ENCODE assay signal across 1 cellular context in the genomic region with DNA sequence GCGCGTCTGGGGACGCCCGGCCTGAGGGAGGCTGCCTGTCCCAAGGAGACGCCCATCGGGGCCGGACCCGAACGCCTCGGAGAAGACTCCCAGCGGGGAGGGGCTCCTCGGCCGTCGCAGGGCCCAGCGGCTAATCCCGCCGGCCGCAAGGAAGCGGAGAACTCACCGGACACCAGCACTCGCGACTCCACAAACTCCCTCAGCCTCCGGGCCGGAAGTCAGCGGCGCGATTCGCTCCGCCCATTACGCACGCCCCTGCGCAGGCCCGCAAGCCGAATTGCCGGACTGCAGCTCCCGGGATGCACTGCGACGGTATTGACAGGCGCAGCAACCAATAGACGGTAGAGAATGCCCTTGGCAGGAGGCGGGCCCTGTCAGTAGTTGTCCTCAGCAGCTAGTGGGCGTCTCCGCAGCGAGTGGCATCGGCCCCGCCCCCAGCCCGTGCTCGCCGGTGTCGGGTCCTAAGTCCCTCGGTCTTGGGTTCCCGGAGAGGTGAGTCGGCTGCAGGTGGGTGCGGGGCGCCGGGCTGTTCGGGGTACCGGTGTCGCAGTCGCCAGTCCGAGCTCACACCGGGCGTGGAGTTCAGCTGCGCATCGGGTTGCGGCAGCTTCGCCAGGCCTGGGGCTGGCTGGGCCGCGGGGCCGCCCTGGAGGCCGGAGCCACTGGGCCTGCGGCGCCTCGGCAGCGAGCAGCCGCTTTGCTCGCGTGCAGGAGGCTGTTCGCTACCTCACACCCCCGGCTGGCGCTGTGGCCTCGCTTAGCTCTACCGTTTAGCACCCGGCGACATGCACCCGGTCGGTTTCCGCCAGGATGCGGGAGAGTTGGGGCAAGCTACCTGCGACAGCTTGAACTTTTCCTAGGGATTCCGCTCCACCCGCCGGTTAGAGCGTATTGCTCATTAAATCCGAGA.
TF ChIP-seq lines count a peak whose summit lies in the region.

TSS of gene ZNF174 (plus strand) at position 437 of the 910 bp plus-strand sequence. CDS start 790 bp downstream, outside the sequence.
TSS of gene ZSCAN32 (minus strand) at position 226 of the 910 bp plus-strand sequence. CDS start 3,447 bp downstream, outside the sequence.

TF ChIP-seq in HepG2, 621 proteins besides CTCF, POLR2A, EP300 and RAD21 (continued from another document and continues in another):
- TF ChIP-seq, protein P1, sequence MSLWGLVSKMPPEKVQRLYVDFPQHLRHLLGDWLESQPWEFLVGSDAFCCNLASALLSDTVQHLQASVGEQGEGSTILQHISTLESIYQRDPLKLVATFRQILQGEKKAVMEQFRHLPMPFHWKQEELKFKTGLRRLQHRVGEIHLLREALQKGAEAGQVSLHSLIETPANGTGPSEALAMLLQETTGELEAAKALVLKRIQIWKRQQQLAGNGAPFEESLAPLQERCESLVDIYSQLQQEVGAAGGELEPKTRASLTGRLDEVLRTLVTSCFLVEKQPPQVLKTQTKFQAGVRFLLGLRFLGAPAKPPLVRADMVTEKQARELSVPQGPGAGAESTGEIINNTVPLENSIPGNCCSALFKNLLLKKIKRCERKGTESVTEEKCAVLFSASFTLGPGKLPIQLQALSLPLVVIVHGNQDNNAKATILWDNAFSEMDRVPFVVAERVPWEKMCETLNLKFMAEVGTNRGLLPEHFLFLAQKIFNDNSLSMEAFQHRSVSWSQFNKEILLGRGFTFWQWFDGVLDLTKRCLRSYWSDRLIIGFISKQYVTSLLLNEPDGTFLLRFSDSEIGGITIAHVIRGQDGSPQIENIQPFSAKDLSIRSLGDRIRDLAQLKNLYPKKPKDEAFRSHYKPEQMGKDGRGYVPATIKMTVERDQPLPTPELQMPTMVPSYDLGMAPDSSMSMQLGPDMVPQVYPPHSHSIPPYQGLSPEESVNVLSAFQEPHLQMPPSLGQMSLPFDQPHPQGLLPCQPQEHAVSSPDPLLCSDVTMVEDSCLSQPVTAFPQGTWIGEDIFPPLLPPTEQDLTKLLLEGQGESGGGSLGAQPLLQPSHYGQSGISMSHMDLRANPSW (CRISPR knock-in tag; IDR thresholded peaks at IDR 0.05; ENCODE audit: borderline replicate concordance), result no peak; the same call in 1 of the 2 replicates
- no peak for TF ChIP-seq USF2 (IDR thresholded peaks at IDR 0.05; ENCODE audit: low read depth, low read length)
- TF ChIP-seq USF2 (CRISPR knock-in tag; IDR thresholded peaks at IDR 0.05; ENCODE audit: borderline replicate concordance), result no peak
- peak; percentile 95 for TF ChIP-seq KMT2A (CRISPR knock-in tag; IDR thresholded peaks at IDR 0.05)
- peak; percentile 87 for TF ChIP-seq RBFOX2 (IDR thresholded peaks at IDR 0.05; ENCODE audit: low read depth, low read length)
- peak; percentile 93 for TF ChIP-seq POGK (CRISPR knock-in tag; conservative IDR thresholded peaks at IDR 0.05)
- no peak for TF ChIP-seq ZSCAN29 (CRISPR knock-in tag; conservative IDR thresholded peaks at IDR 0.05)
- TF ChIP-seq NFE2L1 (CRISPR knock-in tag; IDR thresholded peaks at IDR 0.05; ENCODE audit: borderline replicate concordance), result no peak
- TF ChIP-seq HMGXB3 (CRISPR knock-in tag; IDR thresholded peaks at IDR 0.05; ENCODE audit: borderline replicate concordance), result 0 out of 2 replicates have a peak, but pooled peaks have one; percentile 72
- TF ChIP-seq SP2 (CRISPR knock-in tag; IDR thresholded peaks at IDR 0.05), result peak; percentile 99
- TF ChIP-seq IRF2 (CRISPR knock-in tag; IDR thresholded peaks at IDR 0.05), result peak; percentile 78
- no peak for TF ChIP-seq RBM22 (optimal IDR thresholded peaks at IDR 0.05; ENCODE audit: low read length)
- TF ChIP-seq, protein P2, sequence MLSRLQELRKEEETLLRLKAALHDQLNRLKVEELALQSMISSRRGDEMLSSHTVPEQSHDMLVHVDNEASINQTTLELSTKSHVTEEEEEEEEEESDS (CRISPR knock-in tag; IDR thresholded peaks at IDR 0.05; ENCODE audit: borderline replicate concordance), result 0 out of 2 replicates have a peak, but pooled peaks have one; percentile 89
- TF ChIP-seq ZZZ3 (CRISPR knock-in tag; IDR thresholded peaks at IDR 0.05; ENCODE audit: borderline replicate concordance), result no peak
- TF ChIP-seq PRDM15 (CRISPR knock-in tag; IDR thresholded peaks at IDR 0.05), result no peak
- TF ChIP-seq PCBP1 (IDR thresholded peaks at IDR 0.05; ENCODE audit: borderline replicate concordance, low read depth, low read length), result peak; percentile 89; the same call in 1 of the 2 replicates
- TF ChIP-seq, protein P3, sequence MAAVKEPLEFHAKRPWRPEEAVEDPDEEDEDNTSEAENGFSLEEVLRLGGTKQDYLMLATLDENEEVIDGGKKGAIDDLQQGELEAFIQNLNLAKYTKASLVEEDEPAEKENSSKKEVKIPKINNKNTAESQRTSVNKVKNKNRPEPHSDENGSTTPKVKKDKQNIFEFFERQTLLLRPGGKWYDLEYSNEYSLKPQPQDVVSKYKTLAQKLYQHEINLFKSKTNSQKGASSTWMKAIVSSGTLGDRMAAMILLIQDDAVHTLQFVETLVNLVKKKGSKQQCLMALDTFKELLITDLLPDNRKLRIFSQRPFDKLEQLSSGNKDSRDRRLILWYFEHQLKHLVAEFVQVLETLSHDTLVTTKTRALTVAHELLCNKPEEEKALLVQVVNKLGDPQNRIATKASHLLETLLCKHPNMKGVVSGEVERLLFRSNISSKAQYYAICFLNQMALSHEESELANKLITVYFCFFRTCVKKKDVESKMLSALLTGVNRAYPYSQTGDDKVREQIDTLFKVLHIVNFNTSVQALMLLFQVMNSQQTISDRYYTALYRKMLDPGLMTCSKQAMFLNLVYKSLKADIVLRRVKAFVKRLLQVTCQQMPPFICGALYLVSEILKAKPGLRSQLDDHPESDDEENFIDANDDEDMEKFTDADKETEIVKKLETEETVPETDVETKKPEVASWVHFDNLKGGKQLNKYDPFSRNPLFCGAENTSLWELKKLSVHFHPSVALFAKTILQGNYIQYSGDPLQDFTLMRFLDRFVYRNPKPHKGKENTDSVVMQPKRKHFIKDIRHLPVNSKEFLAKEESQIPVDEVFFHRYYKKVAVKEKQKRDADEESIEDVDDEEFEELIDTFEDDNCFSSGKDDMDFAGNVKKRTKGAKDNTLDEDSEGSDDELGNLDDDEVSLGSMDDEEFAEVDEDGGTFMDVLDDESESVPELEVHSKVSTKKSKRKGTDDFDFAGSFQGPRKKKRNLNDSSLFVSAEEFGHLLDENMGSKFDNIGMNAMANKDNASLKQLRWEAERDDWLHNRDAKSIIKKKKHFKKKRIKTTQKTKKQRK (IDR thresholded peaks at IDR 0.05; ENCODE audit: low read length), result no peak
- no peak for TF ChIP-seq YY1 (IDR thresholded peaks at IDR 0.05; ENCODE audit: insufficient read depth, insufficient replicate concordance, low read depth, low read length)
- TF ChIP-seq GTF2F1 (IDR thresholded peaks at IDR 0.05; ENCODE audit: low read length), result no peak
- no peak for TF ChIP-seq TRIM24 (CRISPR knock-in tag; IDR thresholded peaks at IDR 0.05)
- TF ChIP-seq, protein P4, sequence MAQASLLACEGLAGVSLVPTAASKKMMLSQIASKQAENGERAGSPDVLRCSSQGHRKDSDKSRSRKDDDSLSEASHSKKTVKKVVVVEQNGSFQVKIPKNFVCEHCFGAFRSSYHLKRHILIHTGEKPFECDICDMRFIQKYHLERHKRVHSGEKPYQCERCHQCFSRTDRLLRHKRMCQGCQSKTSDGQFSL (CRISPR knock-in tag; IDR thresholded peaks at IDR 0.05), result no peak
- TF ChIP-seq ZNF577 (CRISPR knock-in tag; IDR thresholded peaks at IDR 0.05; ENCODE audit: borderline replicate concordance, low read depth), result no peak
- no peak for TF ChIP-seq ZNF496 (CRISPR knock-in tag; IDR thresholded peaks at IDR 0.05; ENCODE audit: insufficient replicate concordance)
- TF ChIP-seq HMG20B (CRISPR knock-in tag; conservative IDR thresholded peaks at IDR 0.05), result no peak; the same call in 1 of the 2 replicates
- no peak for TF ChIP-seq RARG (CRISPR knock-in tag; IDR thresholded peaks at IDR 0.05; ENCODE audit: low read depth)
- no peak for TF ChIP-seq ATF2 (CRISPR knock-in tag; IDR thresholded peaks at IDR 0.05)
- no peak for TF ChIP-seq ZBTB7B (CRISPR knock-in tag; IDR thresholded peaks at IDR 0.05)
